Comparison of ENCODE assay signal across 21 cellular contexts in the genomic region with DNA sequence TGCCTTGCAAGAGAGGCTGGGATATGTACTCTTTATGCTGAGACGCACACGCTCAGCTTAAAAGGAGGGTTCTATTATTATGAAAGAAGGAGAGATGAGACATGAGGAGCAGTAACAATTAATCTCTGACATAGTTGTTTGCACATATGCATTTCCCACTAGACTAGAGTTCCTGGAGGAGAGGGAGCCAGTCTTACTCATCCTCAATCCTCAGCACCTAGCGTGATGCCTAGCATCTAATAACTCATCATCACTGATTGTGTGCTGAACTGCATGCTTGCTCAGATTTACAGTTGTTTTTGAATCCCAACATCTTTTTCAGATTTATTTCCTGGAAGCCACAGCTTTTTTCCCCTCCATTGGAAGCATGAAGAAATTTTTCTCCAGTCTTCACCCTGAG.
"Had no signal": no experiment of that assay in that cellular context is flagged by ENCODE, and none has a peak within 500 bp of the region (broad histone marks: within the 10 kb centered on the region; RNA-seq: fewer than 3 reads in every experiment).

No MANE protein-coding gene starts in this region.

- H3K4me3 Mint-ChIP-seq: dendritic cell treated with granulocyte-macrophage colony-stimulating factor and Interleukin-4, amounts not matched to agents 40 ng/mL and 50 ng/mL, for 4 days; effector memory CD8-positive, alpha-beta T cell; memory B cell; mesothelial cell of epicardium; natural killer cell treated with Interleukin-12 subunit alpha and Interleukin-12 subunit beta and Interleukin-15 and Interleukin-18, amount 100 ng/mL, for 72 hours; neural progenitor cell; stimulated activated memory B cell treated with anti-CD40 and anti-IgM and Interleukin-4, amounts not matched to agents 10 μg/mL and 1 μg/mL and 100 μg/mL, for 72 hours; stimulated activated naive CD8-positive, alpha-beta T cell treated with anti-CD3 and anti-CD28 coated beads, Interleukin-15, Interleukin-2, amounts not matched to agents 100 ng/mL and 50 ng/mL, for 24 hours had no signal

- H3K9me3 Mint-ChIP-seq: dendritic cell treated with granulocyte-macrophage colony-stimulating factor and Interleukin-4, amounts not matched to agents 40 ng/mL and 50 ng/mL, for 4 days; effector memory CD8-positive, alpha-beta T cell; natural killer cell treated with Interleukin-12 subunit alpha and Interleukin-12 subunit beta and Interleukin-15 and Interleukin-18, amount 100 ng/mL, for 72 hours; stimulated activated memory B cell treated with anti-CD40 and anti-IgM and Interleukin-4, amounts not matched to agents 10 μg/mL and 1 μg/mL and 100 μg/mL, for 72 hours had no signal

- H3K27me3 Mint-ChIP-seq: dendritic cell treated with granulocyte-macrophage colony-stimulating factor and Interleukin-4, amounts not matched to agents 40 ng/mL and 50 ng/mL, for 4 days; effector memory CD8-positive, alpha-beta T cell; progenitor cell of endocrine pancreas; stimulated activated naive CD8-positive, alpha-beta T cell treated with anti-CD3 and anti-CD28 coated beads, Interleukin-15, Interleukin-2, amounts not matched to agents 100 ng/mL and 50 ng/mL, for 24 hours had no signal

- DNase-seq: effector memory CD8-positive, alpha-beta T cell; glutamatergic neuron; islet precursor cell; left lung; lower lobe of right lung; nucleus accumbens; pancreas; right lobe of liver; stimulated activated CD4-positive, alpha-beta T cell treated with anti-CD3 and anti-CD28 coated beads, Interleukin-4, amount 100 ng/mL, for 24 hours; upper lobe of right lung had no signal

- H3K4me1 Mint-ChIP-seq: memory B cell; mesothelial cell of epicardium; stimulated activated memory B cell treated with anti-CD40 and anti-IgM and Interleukin-4, amounts not matched to agents 10 μg/mL and 1 μg/mL and 100 μg/mL, for 72 hours had no signal

- H3K4me3 ChIP-seq: gastroesophageal sphincter, left lung, lower lobe of right lung, neural progenitor cell, pancreas, right lobe of liver, tibial nerve, upper lobe of right lung, vagina had no signal

- H3K36me3 Mint-ChIP-seq: memory B cell; natural killer cell treated with Interleukin-12 subunit alpha and Interleukin-12 subunit beta and Interleukin-15 and Interleukin-18, amount 100 ng/mL, for 72 hours; neural progenitor cell; stimulated activated memory B cell treated with anti-CD40 and anti-IgM and Interleukin-4, amounts not matched to agents 10 μg/mL and 1 μg/mL and 100 μg/mL, for 72 hours had no signal

- ATAC-seq: effector memory CD8-positive, alpha-beta T cell; gastroesophageal sphincter; left lung; lower lobe of right lung; natural killer cell treated with Interleukin-12 subunit alpha and Interleukin-12 subunit beta and Interleukin-15 and Interleukin-18, amount 100 ng/mL, for 72 hours; pancreas; right lobe of liver; stimulated activated memory B cell treated with anti-CD40 and anti-IgM and Interleukin-4, amounts not matched to agents 10 μg/mL and 1 μg/mL and 100 μg/mL, for 72 hours; upper lobe of right lung had no signal

- H3K27ac Mint-ChIP-seq: dendritic cell treated with granulocyte-macrophage colony-stimulating factor and Interleukin-4, amounts not matched to agents 40 ng/mL and 50 ng/mL, for 4 days; memory B cell; mesothelial cell of epicardium; natural killer cell treated with Interleukin-12 subunit alpha and Interleukin-12 subunit beta and Interleukin-15 and Interleukin-18, amount 100 ng/mL, for 72 hours; neural progenitor cell; progenitor cell of endocrine pancreas; stimulated activated memory B cell treated with anti-CD40 and anti-IgM and Interleukin-4, amounts not matched to agents 10 μg/mL and 1 μg/mL and 100 μg/mL, for 72 hours; stimulated activated naive CD8-positive, alpha-beta T cell treated with anti-CD3 and anti-CD28 coated beads, Interleukin-15, Interleukin-2, amounts not matched to agents 100 ng/mL and 50 ng/mL, for 24 hours had no signal
